In the genomic region with DNA sequence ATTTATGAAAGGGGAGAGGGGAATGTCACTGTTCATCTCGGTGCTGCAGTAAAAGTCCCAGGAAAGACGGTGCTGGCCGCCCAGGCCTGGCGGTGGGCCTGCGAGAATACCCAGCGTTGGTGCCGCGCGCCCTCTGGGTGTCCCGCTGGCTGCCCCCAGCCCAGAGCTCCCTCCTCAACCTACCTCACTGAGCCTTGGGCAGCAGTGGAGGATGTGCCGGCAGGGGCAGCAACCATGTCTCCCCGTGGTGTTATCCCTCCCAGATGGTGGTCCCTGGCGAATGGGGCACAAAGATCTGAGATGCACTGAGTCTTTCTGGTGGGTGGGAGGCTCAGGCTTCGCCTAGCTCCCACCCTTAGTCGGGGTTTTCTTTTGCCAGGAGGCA, we compare ENCODE assay signal across 11 cellular contexts. TPM values are rescaled to one million over a fixed set of nuclear protein-coding genes. Genes with fewer than 3 reads are reported as not detected.
DNase-seq lines count a peak whose midpoint lies in the region; ATAC-seq and TF ChIP-seq lines count a peak whose summit lies in the region.
"Had no signal": no experiment of that assay in that cellular context is flagged by ENCODE, and none has a peak within 500 bp of the region (broad histone marks: within the 10 kb centered on the region; RNA-seq: fewer than 3 reads in every experiment).

No MANE protein-coding gene starts in this region.

- H3K27me3 Mint-ChIP-seq in activated T-cell treated with anti-CD3 and anti-CD28 coated beads, Interleukin-2, amount 50 U/mL, for 72 hours (ENCODE audit: low read depth), result peaks cover 81% of the 10 kb centered on the region
- peaks cover 59% of the 10 kb centered on the region for H3K27me3 Mint-ChIP-seq in activated naive CD8-positive, alpha-beta T cell treated with anti-CD3 and anti-CD28 coated beads for 36 hours

- H3K27ac ChIP-seq in lower lobe of right lung (no peak overlapping the region), thoracic aorta (no peak overlapping the region)
- H3K27ac ChIP-seq: SJSA1 had no signal

- peaks cover 79% of the 10 kb centered on the region for H3K27me3 ChIP-seq in lower lobe of right lung (ENCODE audit: low read depth)
- H3K27me3 ChIP-seq in thoracic aorta (replicated peaks; ENCODE audit: insufficient read depth), result peaks cover 24% of the 10 kb centered on the region

- peak; percentile 18 to 39 for ATAC-seq in activated T-cell treated with anti-CD3 and anti-CD28 coated beads, Interleukin-2, amount 50 U/mL, for 72 hours (replicated peaks in 1 of 2)
- ATAC-seq in lower lobe of right lung, result no peak
- ATAC-seq in thoracic aorta (ENCODE audit: insufficient number of reproducible peaks, low FRiP score, low read depth), result no peak
- no peak for ATAC-seq in HG03135 (IDR thresholded peaks at IDR 0.05; ENCODE audit: unreplicated experiment)

- H3K4me1 Mint-ChIP-seq in activated T-cell treated with anti-CD3 and anti-CD28 coated beads, Interleukin-2, amount 50 U/mL, for 72 hours (ENCODE audit: low read depth), result peaks cover 35% of the 10 kb centered on the region
- peaks cover 23% of the 10 kb centered on the region for H3K4me1 Mint-ChIP-seq in activated naive CD8-positive, alpha-beta T cell treated with anti-CD3 and anti-CD28 coated beads for 36 hours

- H3K4me3 ChIP-seq in lower lobe of right lung (peak overlapping the region; percentile 59), thoracic aorta (peak overlapping the region; percentile 82)

- H3K4me3 Mint-ChIP-seq in activated T-cell treated with anti-CD3 and anti-CD28 coated beads, Interleukin-2, amount 50 U/mL, for 72 hours, result peak overlapping the region; percentile 95 to 98
- peak overlapping the region; percentile 85 for H3K4me3 Mint-ChIP-seq in activated naive CD8-positive, alpha-beta T cell treated with anti-CD3 and anti-CD28 coated beads for 36 hours

- no peak for TF ChIP-seq CTCF in lower lobe of right lung (IDR thresholded peaks at IDR 0.05)
- no peak for TF ChIP-seq CTCF in thoracic aorta (IDR thresholded peaks at IDR 0.05)

- H3K36me3 ChIP-seq in lower lobe of right lung (no peaks in the 10 kb centered on the region), thoracic aorta (no peaks in the 10 kb centered on the region)
- H3K36me3 ChIP-seq: SJSA1 had no signal

- H3K27ac Mint-ChIP-seq in activated T-cell treated with anti-CD3 and anti-CD28 coated beads, Interleukin-2, amount 50 U/mL, for 72 hours, result no peak overlapping the region
- no peak overlapping the region for H3K27ac Mint-ChIP-seq in activated naive CD8-positive, alpha-beta T cell treated with anti-CD3 and anti-CD28 coated beads for 36 hours

- intact Hi-C loops in lower lobe of right lung (cut with DNase I), result no loop called here

- H3K36me3 Mint-ChIP-seq in activated T-cell treated with anti-CD3 and anti-CD28 coated beads, Interleukin-2, amount 50 U/mL, for 72 hours (ENCODE audit: insufficient read depth in 2 of 2), result no peaks in the 10 kb centered on the region
- H3K36me3 Mint-ChIP-seq in activated naive CD8-positive, alpha-beta T cell treated with anti-CD3 and anti-CD28 coated beads for 36 hours, result no peaks in the 10 kb centered on the region

- peaks cover 32% of the 10 kb centered on the region for H3K4me1 ChIP-seq in lower lobe of right lung
- peaks cover 13 to 28% of the 10 kb centered on the region in 2 donors for H3K4me1 ChIP-seq in thoracic aorta (ENCODE audit: control insufficient read depth in 1 of 2, low read depth in 2 of 2)

- H3K9me3 ChIP-seq in lower lobe of right lung, result no peaks in the 10 kb centered on the region
- H3K9me3 ChIP-seq in thoracic aorta, result no peaks in the 10 kb centered on the region

- H3K9me3 Mint-ChIP-seq in activated T-cell treated with anti-CD3 and anti-CD28 coated beads, Interleukin-2, amount 50 U/mL, for 72 hours, result no peaks in the 10 kb centered on the region
- H3K9me3 Mint-ChIP-seq in activated naive CD8-positive, alpha-beta T cell treated with anti-CD3 and anti-CD28 coated beads for 36 hours, result no peaks in the 10 kb centered on the region

- no peak for DNase-seq in activated T-cell treated with anti-CD3 and anti-CD28 coated beads, Interleukin-2, amount 50 U/mL, for 72 hours
- DNase-seq in activated T-cell treated with anti-CD3 and anti-CD28 coated beads, Interleukin-2, amount 50 U/mL, for 48 hours, result no peak
- no peak for DNase-seq in activated naive CD8-positive, alpha-beta T cell treated with anti-CD3 and anti-CD28 coated beads for 36 hours
- DNase-seq in lower lobe of right lung (no peak), thoracic aorta (ENCODE audit: low spot score) (no peak), NCI-H524 treated with DMSO at 0.1 percent for 48 hours (lab: John Stamatoyannopoulos, UW) (no peak), NCI-H1105 treated with DMSO at 0.1 percent for 48 hours (lab: John Stamatoyannopoulos, UW) (no peak)
- DNase-seq: NCI-H1694 treated with DMSO at 0.1 percent for 48 hours; stimulated activated CD4-positive, alpha-beta T cell treated with anti-CD3 and anti-CD28 coated beads, Interleukin-1b, Interleukin-23, amount 100 ng/mL, for 48 hours had no signal

RNA-seq across cellular contexts. Expression of gene TLX1, which starts 9.4 kb away (rescaled TPM):
- total RNA-seq in activated T-cell treated with anti-CD3 and anti-CD28 coated beads, Interleukin-2, amount 50 U/mL, for 72 hours, result not detected
- total RNA-seq in activated naive CD8-positive, alpha-beta T cell treated with anti-CD3 and anti-CD28 coated beads for 36 hours, result not detected
- total RNA-seq in lower lobe of right lung (not detected), thoracic aorta (not detected)
- total RNA-seq: SJSA1 had no signal

RNA-seq across cellular contexts. Expression of gene KAZALD1, which starts 59.9 kb away (rescaled TPM):
- total RNA-seq in activated T-cell treated with anti-CD3 and anti-CD28 coated beads, Interleukin-2, amount 50 U/mL, for 72 hours, result under 1 TPM; 0.49 to 0.53 TPM
- total RNA-seq in activated naive CD8-positive, alpha-beta T cell treated with anti-CD3 and anti-CD28 coated beads for 36 hours, result under 1 TPM; 0.25 to 0.28 TPM
- total RNA-seq in lower lobe of right lung, result 9.9 TPM
- total RNA-seq in thoracic aorta, result 10 to 100 TPM; 30.0 to 34.1 TPM

Comparison
In these comparisons a context has a peak if more than half of its experiments do, and no peak if none do; other contexts are left out.
1. ATAC-seq: peak in activated T-cell treated with anti-CD3 and anti-CD28 coated beads, Interleukin-2, amount 50 U/mL, for 72 hours (2 of 2); none in lower lobe of right lung (0 of 2), thoracic aorta (single experiment) and HG03135 (single experiment).